ENCODE assay signal across 37 cellular contexts in the genomic region with DNA sequence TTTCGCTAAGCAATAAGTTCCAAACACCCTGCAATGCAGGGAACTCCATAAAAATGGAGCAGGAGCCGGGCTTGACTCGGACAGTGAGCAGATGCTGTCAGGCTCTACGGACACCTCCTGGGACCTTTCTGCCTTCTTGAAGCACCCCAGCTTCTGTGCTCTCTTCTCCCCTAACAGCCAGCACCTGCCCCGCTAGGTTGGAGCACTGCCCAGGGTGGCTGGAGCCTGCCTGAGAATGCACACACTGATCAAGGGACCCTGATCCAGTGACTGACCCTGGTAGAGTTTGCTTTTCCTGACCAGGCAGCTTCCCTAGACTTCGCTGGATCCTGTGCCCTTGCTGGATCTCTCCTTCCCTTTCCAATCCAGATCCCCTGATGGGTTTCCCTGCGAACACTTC.
"Had no signal": no experiment of that assay in that cellular context is flagged by ENCODE, and none has a peak within 500 bp of the region (broad histone marks: within the 10 kb centered on the region; RNA-seq: fewer than 3 reads in every experiment).

No MANE protein-coding gene starts in this region.

- H3K27ac ChIP-seq: adrenal gland, body of pancreas, breast epithelium, PC-9, RWPE1 had no signal

- FAIRE-seq: astrocyte, RCC 7860, TTC549 had no signal

- H3K4me1 ChIP-seq: adrenal gland, body of pancreas, breast epithelium had no signal

- H3K4me2 ChIP-seq: PC-9 had no signal

- H3K36me3 ChIP-seq: adrenal gland, breast epithelium, MG63 had no signal

- H3K27ac Mint-ChIP-seq: activated CD4-positive, alpha-beta T cell treated with anti-CD3 and anti-CD28 coated beads for 36 hours; activated CD4-positive, alpha-beta T cell treated with anti-CD3 and anti-CD28 coated beads, Interleukin-2, amount 10 ng/mL, durations not matched to agents 7 days and 5 days; activated CD8-positive, alpha-beta memory T cell treated with anti-CD3 and anti-CD28 coated beads, Interleukin-2, amount 10 ng/mL, durations not matched to agents 7 days and 5 days; activated naive CD4-positive, alpha-beta T cell treated with anti-CD3 and anti-CD28 coated beads for 36 hours; T-helper 2 cell treated with Interferon-gamma antibody and Interleukin-4, amounts not matched to agents 5 μg/mL and 100 μg/mL, for 36 hours had no signal

- H3K4me3 Mint-ChIP-seq: activated CD4-positive, alpha-beta T cell treated with anti-CD3 and anti-CD28 coated beads for 36 hours; activated CD4-positive, alpha-beta T cell treated with anti-CD3 and anti-CD28 coated beads, Interleukin-2, amount 10 ng/mL, durations not matched to agents 7 days and 5 days; activated CD8-positive, alpha-beta memory T cell treated with anti-CD3 and anti-CD28 coated beads, Interleukin-2, amount 10 ng/mL, durations not matched to agents 7 days and 5 days; activated naive CD4-positive, alpha-beta T cell treated with anti-CD3 and anti-CD28 coated beads for 36 hours; T-helper 2 cell treated with Interferon-gamma antibody and Interleukin-4, amounts not matched to agents 5 μg/mL and 100 μg/mL, for 36 hours had no signal

- H3K9me3 ChIP-seq: adrenal gland, body of pancreas, breast epithelium, MG63 had no signal

- H3K27me3 ChIP-seq: adrenal gland, body of pancreas, breast epithelium, MG63 had no signal

- H3K4me3 ChIP-seq: adrenal gland, body of pancreas, breast epithelium, MG63, PC-9 had no signal

- ATAC-seq: activated CD4-positive, CD25-positive, alpha-beta regulatory T cell treated with anti-CD3 and anti-CD28 coated beads, Interleukin-2, amount 50 U/mL, for 24 hours; activated CD8-positive, alpha-beta memory T cell treated with anti-CD3 and anti-CD28 coated beads, Interleukin-2, amount 10 ng/mL, durations not matched to agents 7 days and 5 days; activated naive CD4-positive, alpha-beta T cell treated with anti-CD3 and anti-CD28 coated beads, Interleukin-2, amount 50 U/mL, for 72 hours; body of pancreas; Right ventricle myocardium inferior; SK-N-SH treated with all-trans-retinoic acid at 6 μM for 48 hours had no signal

- H3K27me3 Mint-ChIP-seq: activated CD4-positive, alpha-beta T cell treated with anti-CD3 and anti-CD28 coated beads for 36 hours; activated CD4-positive, alpha-beta T cell treated with anti-CD3 and anti-CD28 coated beads, Interleukin-2, amount 10 ng/mL, durations not matched to agents 7 days and 5 days; activated CD8-positive, alpha-beta memory T cell treated with anti-CD3 and anti-CD28 coated beads, Interleukin-2, amount 10 ng/mL, durations not matched to agents 7 days and 5 days had no signal

- H2AFZ ChIP-seq: PC-9 had no signal

- DNase-seq: activated CD4-positive, alpha-beta T cell treated with anti-CD3 and anti-CD28 coated beads for 36 hours; activated CD4-positive, alpha-beta T cell treated with anti-CD3 and anti-CD28 coated beads, Interleukin-2, amount 10 ng/mL, durations not matched to agents 7 days and 5 days; activated CD4-positive, alpha-beta T cell treated with anti-CD3 and anti-CD28 coated beads, Interleukin-2, amount 50 U/mL, for 48 hours; activated CD8-positive, alpha-beta memory T cell treated with anti-CD3 and anti-CD28 coated beads for 24 hours; activated CD8-positive, alpha-beta memory T cell treated with anti-CD3 and anti-CD28 coated beads, Interleukin-2, amount 10 ng/mL, durations not matched to agents 7 days and 5 days; activated CD8-positive, alpha-beta memory T cell treated with anti-CD3 and anti-CD28 coated beads, Interleukin-2, amount 50 U/mL, for 48 hours; activated gamma-delta T cell treated with Interleukin-2 at 50 U/mL for 16 hours; activated naive CD4-positive, alpha-beta T cell treated with anti-CD3 and anti-CD28 coated beads for 36 hours; adrenal gland; body of pancreas; Kasumi-1; MG63; NCI-H1048; NCI-H1105 treated with DMSO at 0.1 percent for 48 hours; NCI-H1436; NCI-H1694; NCI-H1930; NCI-H2081 treated with DMSO at 0.1 percent for 48 hours; NCI-H226; NCI-H446 treated with DMSO at 0.1 percent for 48 hours; NCI-H524; NCI-H69; NCI-H82; NK-92 treated with Interleukin-12 subunit alpha and Interleukin-12 subunit beta, amount 100 ng/mL, for 24 hours; PC-9; SIG-M5; SW 1271 had no signal
